ENCODE assay signal across 1 cellular context in genomic region chr1:54278941-54279422, GRCh38.
TF ChIP-seq lines count a peak whose summit lies in the region.

No MANE protein-coding gene starts in this region.

TF ChIP-seq in IMR-90, 13 proteins besides CTCF, POLR2A, EP300 and RAD21 (continued from another document):
- TF ChIP-seq CHD1 (IDR thresholded peaks at IDR 0.05; ENCODE audit: low read depth, low read length) = no peak
- TF ChIP-seq, protein P1, sequence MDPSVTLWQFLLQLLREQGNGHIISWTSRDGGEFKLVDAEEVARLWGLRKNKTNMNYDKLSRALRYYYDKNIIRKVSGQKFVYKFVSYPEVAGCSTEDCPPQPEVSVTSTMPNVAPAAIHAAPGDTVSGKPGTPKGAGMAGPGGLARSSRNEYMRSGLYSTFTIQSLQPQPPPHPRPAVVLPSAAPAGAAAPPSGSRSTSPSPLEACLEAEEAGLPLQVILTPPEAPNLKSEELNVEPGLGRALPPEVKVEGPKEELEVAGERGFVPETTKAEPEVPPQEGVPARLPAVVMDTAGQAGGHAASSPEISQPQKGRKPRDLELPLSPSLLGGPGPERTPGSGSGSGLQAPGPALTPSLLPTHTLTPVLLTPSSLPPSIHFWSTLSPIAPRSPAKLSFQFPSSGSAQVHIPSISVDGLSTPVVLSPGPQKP (IDR thresholded peaks at IDR 0.05; ENCODE audit: borderline replicate concordance, low read depth, low read length) = no peak
- no peak for TF ChIP-seq RFX5 (IDR thresholded peaks at IDR 0.05; ENCODE audit: low read depth, low read length)
- TF ChIP-seq MAZ (IDR thresholded peaks at IDR 0.05; ENCODE audit: borderline replicate concordance, low read depth, low read length) = no peak
- no peak for TF ChIP-seq MXI1 (IDR thresholded peaks at IDR 0.05; ENCODE audit: borderline replicate concordance, low read depth, low read length)
